In genomic region chr9:130712564-130713285, GRCh38 we compare ENCODE assay signal across 1 cellular context.
TF ChIP-seq lines count a peak whose summit lies in the region.

No MANE protein-coding gene starts in this region.

TF ChIP-seq in HEK293, 187 proteins besides CTCF, POLR2A, EP300 and RAD21 (continued from another document and continues in another):
- TF ChIP-seq BCL11A (tag by site-specific recombination; IDR thresholded peaks at IDR 0.05; ENCODE audit: low read depth) (no peak), PRDM1 (tag by site-specific recombination; IDR thresholded peaks at IDR 0.05) (no peak), ZFP69B (tag by site-specific recombination; IDR thresholded peaks at IDR 0.05) (peak; percentile 93), ZSCAN18 (tag by site-specific recombination; IDR thresholded peaks at IDR 0.05) (no peak), PATZ1 (tag by site-specific recombination; IDR thresholded peaks at IDR 0.05) (peak; percentile 80), ZNF76 (tag by site-specific recombination; IDR thresholded peaks at IDR 0.05; ENCODE audit: borderline replicate concordance, low read depth) (peak; percentile 89), KLF7 (tag by site-specific recombination; IDR thresholded peaks at IDR 0.05; ENCODE audit: borderline replicate concordance) (no peak), ZNF777 (tag by site-specific recombination; IDR thresholded peaks at IDR 0.05; ENCODE audit: borderline replicate concordance) (no peak), ZNF114 (tag by site-specific recombination; IDR thresholded peaks at IDR 0.05) (no peak), KLF16 (tag by site-specific recombination; IDR thresholded peaks at IDR 0.05) (peak; percentile 82), EGR2 (tag by site-specific recombination; IDR thresholded peaks at IDR 0.05; ENCODE audit: low read depth) (no peak), GLIS2 (tag by site-specific recombination; IDR thresholded peaks at IDR 0.05) (no peak), ZNF132 (tag by site-specific recombination; IDR thresholded peaks at IDR 0.05; ENCODE audit: borderline replicate concordance) (no peak), SCRT2 (tag by site-specific recombination; IDR thresholded peaks at IDR 0.05) (no peak), ZNF138 (tag by site-specific recombination; IDR thresholded peaks at IDR 0.05; ENCODE audit: borderline replicate concordance) (no peak), SALL2 (tag by site-specific recombination; IDR thresholded peaks at IDR 0.05; ENCODE audit: borderline replicate concordance) (no peak), MEIS1 (CRISPR knock-in tag; IDR thresholded peaks at IDR 0.05; ENCODE audit: borderline replicate concordance) (no peak), ZNF792 (tag by site-specific recombination; IDR thresholded peaks at IDR 0.05) (no peak), TCF7L2 (IDR thresholded peaks at IDR 0.05; ENCODE audit: borderline replicate concordance, low read depth, low read length) (no peak), ZNF133 (tag by site-specific recombination; IDR thresholded peaks at IDR 0.05) (no peak), ZNF350 (tag by site-specific recombination; IDR thresholded peaks at IDR 0.05) (no peak), ZFP37 (tag by site-specific recombination; IDR thresholded peaks at IDR 0.05) (0 out of 2 replicates have a peak, but pooled peaks have one; percentile 64), GLI2 (tag by site-specific recombination; IDR thresholded peaks at IDR 0.05; ENCODE audit: borderline replicate concordance, low read depth) (no peak), ZNF112 (tag by site-specific recombination; IDR thresholded peaks at IDR 0.05) (no peak), ZSCAN23 (tag by site-specific recombination; IDR thresholded peaks at IDR 0.05) (no peak; the same call in 1 of the 2 replicates), ZNF155 (tag by site-specific recombination; IDR thresholded peaks at IDR 0.05) (no peak), ZNF830 (tag by site-specific recombination; IDR thresholded peaks at IDR 0.05; ENCODE audit: low read depth) (no peak), ZNF19 (tag by site-specific recombination; IDR thresholded peaks at IDR 0.05; ENCODE audit: low read depth) (no peak), ZNF391 (tag by site-specific recombination; IDR thresholded peaks at IDR 0.05; ENCODE audit: borderline replicate concordance, low read depth) (peak; percentile 61; the same call in 1 of the 2 replicates), ZNF354C (tag by site-specific recombination; IDR thresholded peaks at IDR 0.05; ENCODE audit: borderline replicate concordance, low read depth) (no peak), ZNF768 (tag by site-specific recombination; IDR thresholded peaks at IDR 0.05) (no peak), HOXD13 (CRISPR knock-in tag; IDR thresholded peaks at IDR 0.05; ENCODE audit: borderline replicate concordance) (no peak), SP3 (tag by site-specific recombination; IDR thresholded peaks at IDR 0.05) (peak; percentile 90), ZNF660 (tag by site-specific recombination; IDR thresholded peaks at IDR 0.05) (peak; percentile 83; the same call in 1 of the 2 replicates), ZNF16 (tag by site-specific recombination; IDR thresholded peaks at IDR 0.05; ENCODE audit: low read depth) (no peak), ZNF366 (tag by site-specific recombination; conservative IDR thresholded peaks at IDR 0.05) (no peak), HOXA7 (CRISPR knock-in tag; IDR thresholded peaks at IDR 0.05; ENCODE audit: borderline replicate concordance) (no peak), YY1 (tag by site-specific recombination; IDR thresholded peaks at IDR 0.05) (peak; percentile 81; the same call in 1 of the 2 replicates), MZF1 (tag by site-specific recombination; IDR thresholded peaks at IDR 0.05; ENCODE audit: borderline replicate concordance) (no peak), ZNF302 (tag by site-specific recombination; IDR thresholded peaks at IDR 0.05; ENCODE audit: low read depth) (no peak), ZNF610 (tag by site-specific recombination; IDR thresholded peaks at IDR 0.05; ENCODE audit: borderline replicate concordance) (peak; percentile 72; the same call in 1 of the 2 replicates), ZNF585B (tag by site-specific recombination; IDR thresholded peaks at IDR 0.05) (no peak), ZNF558 (tag by site-specific recombination; IDR thresholded peaks at IDR 0.05) (no peak)
- TF ChIP-seq, protein P1, sequence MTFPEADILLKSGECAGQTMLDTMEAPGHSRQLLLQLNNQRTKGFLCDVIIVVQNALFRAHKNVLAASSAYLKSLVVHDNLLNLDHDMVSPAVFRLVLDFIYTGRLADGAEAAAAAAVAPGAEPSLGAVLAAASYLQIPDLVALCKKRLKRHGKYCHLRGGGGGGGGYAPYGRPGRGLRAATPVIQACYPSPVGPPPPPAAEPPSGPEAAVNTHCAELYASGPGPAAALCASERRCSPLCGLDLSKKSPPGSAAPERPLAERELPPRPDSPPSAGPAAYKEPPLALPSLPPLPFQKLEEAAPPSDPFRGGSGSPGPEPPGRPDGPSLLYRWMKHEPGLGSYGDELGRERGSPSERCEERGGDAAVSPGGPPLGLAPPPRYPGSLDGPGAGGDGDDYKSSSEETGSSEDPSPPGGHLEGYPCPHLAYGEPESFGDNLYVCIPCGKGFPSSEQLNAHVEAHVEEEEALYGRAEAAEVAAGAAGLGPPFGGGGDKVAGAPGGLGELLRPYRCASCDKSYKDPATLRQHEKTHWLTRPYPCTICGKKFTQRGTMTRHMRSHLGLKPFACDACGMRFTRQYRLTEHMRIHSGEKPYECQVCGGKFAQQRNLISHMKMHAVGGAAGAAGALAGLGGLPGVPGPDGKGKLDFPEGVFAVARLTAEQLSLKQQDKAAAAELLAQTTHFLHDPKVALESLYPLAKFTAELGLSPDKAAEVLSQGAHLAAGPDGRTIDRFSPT (tag by site-specific recombination; IDR thresholded peaks at IDR 0.05), result no peak
- TF ChIP-seq, protein P2, sequence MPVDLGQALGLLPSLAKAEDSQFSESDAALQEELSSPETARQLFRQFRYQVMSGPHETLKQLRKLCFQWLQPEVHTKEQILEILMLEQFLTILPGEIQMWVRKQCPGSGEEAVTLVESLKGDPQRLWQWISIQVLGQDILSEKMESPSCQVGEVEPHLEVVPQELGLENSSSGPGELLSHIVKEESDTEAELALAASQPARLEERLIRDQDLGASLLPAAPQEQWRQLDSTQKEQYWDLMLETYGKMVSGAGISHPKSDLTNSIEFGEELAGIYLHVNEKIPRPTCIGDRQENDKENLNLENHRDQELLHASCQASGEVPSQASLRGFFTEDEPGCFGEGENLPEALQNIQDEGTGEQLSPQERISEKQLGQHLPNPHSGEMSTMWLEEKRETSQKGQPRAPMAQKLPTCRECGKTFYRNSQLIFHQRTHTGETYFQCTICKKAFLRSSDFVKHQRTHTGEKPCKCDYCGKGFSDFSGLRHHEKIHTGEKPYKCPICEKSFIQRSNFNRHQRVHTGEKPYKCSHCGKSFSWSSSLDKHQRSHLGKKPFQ (tag by site-specific recombination; IDR thresholded peaks at IDR 0.05), result no peak
- TF ChIP-seq, protein P3, sequence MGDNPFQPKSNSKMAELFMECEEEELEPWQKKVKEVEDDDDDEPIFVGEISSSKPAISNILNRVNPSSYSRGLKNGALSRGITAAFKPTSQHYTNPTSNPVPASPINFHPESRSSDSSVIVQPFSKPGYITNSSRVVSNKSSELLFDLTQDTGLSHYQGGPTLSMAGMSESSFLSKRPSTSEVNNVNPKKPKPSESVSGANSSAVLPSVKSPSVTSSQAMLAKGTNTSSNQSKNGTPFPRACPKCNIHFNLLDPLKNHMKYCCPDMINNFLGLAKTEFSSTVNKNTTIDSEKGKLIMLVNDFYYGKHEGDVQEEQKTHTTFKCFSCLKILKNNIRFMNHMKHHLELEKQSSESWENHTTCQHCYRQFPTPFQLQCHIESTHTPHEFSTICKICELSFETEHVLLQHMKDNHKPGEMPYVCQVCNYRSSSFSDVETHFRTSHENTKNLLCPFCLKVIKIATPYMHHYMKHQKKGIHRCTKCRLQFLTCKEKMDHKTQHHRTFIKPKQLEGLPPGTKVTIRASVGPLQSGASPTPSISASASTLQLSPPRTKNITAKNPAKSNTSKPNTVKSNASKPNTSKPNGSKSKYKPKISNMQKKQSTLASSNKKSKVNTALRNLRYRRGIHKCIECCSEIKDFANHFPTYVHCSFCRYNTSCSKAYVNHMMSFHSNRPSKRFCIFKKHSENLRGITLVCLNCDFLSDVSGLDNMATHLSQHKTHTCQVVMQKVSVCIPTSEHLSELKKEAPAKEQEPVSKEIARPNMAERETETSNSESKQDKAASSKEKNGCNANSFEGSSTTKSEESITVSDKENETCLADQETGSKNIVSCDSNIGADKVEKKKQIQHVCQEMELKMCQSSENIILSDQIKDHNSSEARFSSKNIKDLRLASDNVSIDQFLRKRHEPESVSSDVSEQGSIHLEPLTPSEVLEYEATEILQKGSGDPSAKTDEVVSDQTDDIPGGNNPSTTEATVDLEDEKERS (tag by site-specific recombination; IDR thresholded peaks at IDR 0.05), result 0 out of 2 replicates have a peak, but pooled peaks have one; percentile 53
- TF ChIP-seq, protein P4, sequence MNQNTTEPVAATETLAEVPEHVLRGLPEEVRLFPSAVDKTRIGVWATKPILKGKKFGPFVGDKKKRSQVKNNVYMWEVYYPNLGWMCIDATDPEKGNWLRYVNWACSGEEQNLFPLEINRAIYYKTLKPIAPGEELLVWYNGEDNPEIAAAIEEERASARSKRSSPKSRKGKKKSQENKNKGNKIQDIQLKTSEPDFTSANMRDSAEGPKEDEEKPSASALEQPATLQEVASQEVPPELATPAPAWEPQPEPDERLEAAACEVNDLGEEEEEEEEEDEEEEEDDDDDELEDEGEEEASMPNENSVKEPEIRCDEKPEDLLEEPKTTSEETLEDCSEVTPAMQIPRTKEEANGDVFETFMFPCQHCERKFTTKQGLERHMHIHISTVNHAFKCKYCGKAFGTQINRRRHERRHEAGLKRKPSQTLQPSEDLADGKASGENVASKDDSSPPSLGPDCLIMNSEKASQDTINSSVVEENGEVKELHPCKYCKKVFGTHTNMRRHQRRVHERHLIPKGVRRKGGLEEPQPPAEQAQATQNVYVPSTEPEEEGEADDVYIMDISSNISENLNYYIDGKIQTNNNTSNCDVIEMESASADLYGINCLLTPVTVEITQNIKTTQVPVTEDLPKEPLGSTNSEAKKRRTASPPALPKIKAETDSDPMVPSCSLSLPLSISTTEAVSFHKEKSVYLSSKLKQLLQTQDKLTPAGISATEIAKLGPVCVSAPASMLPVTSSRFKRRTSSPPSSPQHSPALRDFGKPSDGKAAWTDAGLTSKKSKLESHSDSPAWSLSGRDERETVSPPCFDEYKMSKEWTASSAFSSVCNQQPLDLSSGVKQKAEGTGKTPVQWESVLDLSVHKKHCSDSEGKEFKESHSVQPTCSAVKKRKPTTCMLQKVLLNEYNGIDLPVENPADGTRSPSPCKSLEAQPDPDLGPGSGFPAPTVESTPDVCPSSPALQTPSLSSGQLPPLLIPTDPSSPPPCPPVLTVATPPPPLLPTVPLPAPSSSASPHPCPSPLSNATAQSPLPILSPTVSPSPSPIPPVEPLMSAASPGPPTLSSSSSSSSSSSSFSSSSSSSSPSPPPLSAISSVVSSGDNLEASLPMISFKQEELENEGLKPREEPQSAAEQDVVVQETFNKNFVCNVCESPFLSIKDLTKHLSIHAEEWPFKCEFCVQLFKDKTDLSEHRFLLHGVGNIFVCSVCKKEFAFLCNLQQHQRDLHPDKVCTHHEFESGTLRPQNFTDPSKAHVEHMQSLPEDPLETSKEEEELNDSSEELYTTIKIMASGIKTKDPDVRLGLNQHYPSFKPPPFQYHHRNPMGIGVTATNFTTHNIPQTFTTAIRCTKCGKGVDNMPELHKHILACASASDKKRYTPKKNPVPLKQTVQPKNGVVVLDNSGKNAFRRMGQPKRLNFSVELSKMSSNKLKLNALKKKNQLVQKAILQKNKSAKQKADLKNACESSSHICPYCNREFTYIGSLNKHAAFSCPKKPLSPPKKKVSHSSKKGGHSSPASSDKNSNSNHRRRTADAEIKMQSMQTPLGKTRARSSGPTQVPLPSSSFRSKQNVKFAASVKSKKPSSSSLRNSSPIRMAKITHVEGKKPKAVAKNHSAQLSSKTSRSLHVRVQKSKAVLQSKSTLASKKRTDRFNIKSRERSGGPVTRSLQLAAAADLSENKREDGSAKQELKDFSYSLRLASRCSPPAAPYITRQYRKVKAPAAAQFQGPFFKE (tag by site-specific recombination; IDR thresholded peaks at IDR 0.05; ENCODE audit: borderline replicate concordance), result no peak
- TF ChIP-seq, protein P5, sequence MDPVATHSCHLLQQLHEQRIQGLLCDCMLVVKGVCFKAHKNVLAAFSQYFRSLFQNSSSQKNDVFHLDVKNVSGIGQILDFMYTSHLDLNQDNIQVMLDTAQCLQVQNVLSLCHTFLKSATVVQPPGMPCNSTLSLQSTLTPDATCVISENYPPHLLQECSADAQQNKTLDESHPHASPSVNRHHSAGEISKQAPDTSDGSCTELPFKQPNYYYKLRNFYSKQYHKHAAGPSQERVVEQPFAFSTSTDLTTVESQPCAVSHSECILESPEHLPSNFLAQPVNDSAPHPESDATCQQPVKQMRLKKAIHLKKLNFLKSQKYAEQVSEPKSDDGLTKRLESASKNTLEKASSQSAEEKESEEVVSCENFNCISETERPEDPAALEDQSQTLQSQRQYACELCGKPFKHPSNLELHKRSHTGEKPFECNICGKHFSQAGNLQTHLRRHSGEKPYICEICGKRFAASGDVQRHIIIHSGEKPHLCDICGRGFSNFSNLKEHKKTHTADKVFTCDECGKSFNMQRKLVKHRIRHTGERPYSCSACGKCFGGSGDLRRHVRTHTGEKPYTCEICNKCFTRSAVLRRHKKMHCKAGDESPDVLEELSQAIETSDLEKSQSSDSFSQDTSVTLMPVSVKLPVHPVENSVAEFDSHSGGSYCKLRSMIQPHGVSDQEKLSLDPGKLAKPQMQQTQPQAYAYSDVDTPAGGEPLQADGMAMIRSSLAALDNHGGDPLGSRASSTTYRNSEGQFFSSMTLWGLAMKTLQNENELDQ (tag by site-specific recombination; IDR thresholded peaks at IDR 0.05; ENCODE audit: low read depth), result no peak
